37 cellular contexts compared by ENCODE assay signal in the genomic region with DNA sequence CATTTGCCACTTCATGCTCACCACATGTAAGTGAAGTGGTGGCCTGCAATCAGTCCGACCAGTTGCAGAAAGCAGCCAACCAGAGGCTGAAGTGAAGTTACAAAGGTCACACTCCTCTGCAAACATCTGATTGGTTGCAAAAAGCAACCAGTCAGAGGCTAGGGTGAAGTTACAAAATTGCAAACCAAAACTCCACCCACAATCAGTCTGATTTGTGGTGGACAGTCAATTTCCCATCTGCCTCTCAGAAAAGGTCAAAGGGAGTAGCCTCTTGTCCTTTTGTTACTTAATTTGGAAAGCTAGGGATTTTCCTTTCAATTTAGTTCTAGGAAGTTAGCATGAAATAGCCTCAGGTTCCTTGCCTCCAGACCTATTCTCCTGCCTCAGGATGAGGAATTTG.
"Had no signal": no experiment of that assay in that cellular context is flagged by ENCODE, and none has a peak within 500 bp of the region (broad histone marks: within the 10 kb centered on the region; RNA-seq: fewer than 3 reads in every experiment).

No MANE protein-coding gene starts in this region.

- ATAC-seq: activated CD4-positive, alpha-beta T cell treated with anti-CD3 and anti-CD28 coated beads for 36 hours; activated CD4-positive, CD25-positive, alpha-beta regulatory T cell treated with anti-CD3 and anti-CD28 coated beads, Interleukin-2, amount 50 U/mL, for 24 hours; activated CD8-positive, alpha-beta T cell treated with anti-CD3 and anti-CD28 coated beads for 36 hours; activated naive CD4-positive, alpha-beta T cell treated with anti-CD3 and anti-CD28 coated beads, Interleukin-2, amount 50 U/mL, for 72 hours; activated T-cell treated with anti-CD3 and anti-CD28 coated beads, Interleukin-2, amount 50 U/mL, for 4 hours; activated T-cell treated with anti-CD3 and anti-CD28 coated beads, Interleukin-2, amount 50 U/mL, for 72 hours; activated T-helper 17 cell treated with anti-CD3 and anti-CD28 coated beads, Interleukin-2, amount 50 U/mL, for 72 hours; body of pancreas; WTC11 had no signal

- H3K4me3 ChIP-seq: adrenal gland, body of pancreas, breast epithelium had no signal

- FAIRE-seq: astrocyte, TTC549 had no signal

- H3K27ac ChIP-seq: adrenal gland, body of pancreas, brain microvascular endothelial cell, breast epithelium, WERI-Rb-1 had no signal

- H3K36me3 ChIP-seq: adrenal gland, brain microvascular endothelial cell, breast epithelium, WERI-Rb-1 had no signal

- DNase-seq: activated CD4-positive, alpha-beta memory T cell treated with anti-CD3 and anti-CD28 coated beads for 36 hours; activated CD4-positive, alpha-beta T cell treated with anti-CD3 and anti-CD28 coated beads for 1 hour; activated CD4-positive, alpha-beta T cell treated with anti-CD3 and anti-CD28 coated beads for 36 hours; activated CD4-positive, alpha-beta T cell treated with anti-CD3 and anti-CD28 coated beads, Interleukin-2, amount 10 ng/mL, durations not matched to agents 24 days and 14 days; activated CD4-positive, alpha-beta T cell treated with anti-CD3 and anti-CD28 coated beads, Interleukin-2, amount 50 U/mL, for 1 hour; activated CD4-positive, alpha-beta T cell treated with anti-CD3 and anti-CD28 coated beads, Interleukin-2, amount 50 U/mL, for 4 hours; activated CD4-positive, CD25-positive, alpha-beta regulatory T cell; activated CD8-positive, alpha-beta memory T cell treated with anti-CD3 and anti-CD28 coated beads, Interleukin-2, amount 50 U/mL, for 4 hours; activated CD8-positive, alpha-beta T cell treated with anti-CD3 and anti-CD28 coated beads for 36 hours; activated effector memory CD4-positive, alpha-beta T cell treated with anti-CD3 and anti-CD28 coated beads, Interleukin-2, amount 50 U/mL, for 16 hours; activated gamma-delta T cell treated with Interleukin-2 at 50 U/mL for 16 hours; activated naive CD4-positive, alpha-beta T cell; activated naive CD4-positive, alpha-beta T cell treated with anti-CD3 and anti-CD28 coated beads for 36 hours; activated naive CD4-positive, alpha-beta T cell treated with anti-CD3 and anti-CD28 coated beads, Interleukin-2, amount 50 U/mL, for 16 hours; activated naive CD8-positive, alpha-beta T cell treated with anti-CD3 and anti-CD28 coated beads for 36 hours; activated T-cell treated with anti-CD3 and anti-CD28 coated beads for 4 hours; activated T-cell treated with anti-CD3 and anti-CD28 coated beads, Interleukin-2, amount 50 U/mL, for 1 hour; activated T-cell treated with anti-CD3 and anti-CD28 coated beads, Interleukin-2, amount 50 U/mL, for 4 hours; activated T-cell treated with anti-CD3 and anti-CD28 coated beads, Interleukin-2, amount 50 U/mL, for 72 hours; adrenal gland; amniotic stem cell; aorta; body of pancreas; brain microvascular endothelial cell; central memory CD4-positive, alpha-beta T cell; SW 1271; T-helper 1 cell; T-helper 2 cell; T-helper 9 cell; WERI-Rb-1 had no signal

- H3K4me1 ChIP-seq: adrenal gland, body of pancreas, breast epithelium had no signal

- H3K27me3 ChIP-seq: adrenal gland, body of pancreas, brain microvascular endothelial cell, breast epithelium had no signal
